Comparison of ENCODE assay signal across 1 cellular context in the genomic region with DNA sequence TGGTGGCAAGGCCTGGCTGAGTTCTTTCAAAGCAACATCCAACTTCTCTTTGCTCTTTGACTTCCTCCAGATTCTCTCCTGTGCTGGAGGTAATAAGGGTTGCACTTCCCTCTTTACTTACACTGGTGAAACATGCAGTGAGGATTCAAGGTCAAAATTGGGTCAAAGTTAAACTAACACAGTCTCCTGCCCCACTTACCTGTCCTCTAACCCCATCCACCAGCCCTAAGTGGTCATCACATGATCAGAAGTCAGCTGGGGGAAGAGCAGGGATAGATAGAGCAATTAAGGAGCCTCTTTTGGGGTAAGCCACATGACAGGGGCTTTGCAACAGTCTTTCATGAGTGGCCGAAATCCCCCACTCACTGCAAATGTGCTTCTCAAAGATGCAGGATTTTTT.
TF ChIP-seq lines count a peak whose summit lies in the region.

No MANE protein-coding gene starts in this region.

TF ChIP-seq in HepG2, 621 proteins besides CTCF, POLR2A, EP300 and RAD21:
- TF ChIP-seq RARA (CRISPR knock-in tag; IDR thresholded peaks at IDR 0.05) = peak; percentile 37; the same call in 1 of the 2 replicates
